ENCODE assay signal across 8 cellular contexts in the genomic region with DNA sequence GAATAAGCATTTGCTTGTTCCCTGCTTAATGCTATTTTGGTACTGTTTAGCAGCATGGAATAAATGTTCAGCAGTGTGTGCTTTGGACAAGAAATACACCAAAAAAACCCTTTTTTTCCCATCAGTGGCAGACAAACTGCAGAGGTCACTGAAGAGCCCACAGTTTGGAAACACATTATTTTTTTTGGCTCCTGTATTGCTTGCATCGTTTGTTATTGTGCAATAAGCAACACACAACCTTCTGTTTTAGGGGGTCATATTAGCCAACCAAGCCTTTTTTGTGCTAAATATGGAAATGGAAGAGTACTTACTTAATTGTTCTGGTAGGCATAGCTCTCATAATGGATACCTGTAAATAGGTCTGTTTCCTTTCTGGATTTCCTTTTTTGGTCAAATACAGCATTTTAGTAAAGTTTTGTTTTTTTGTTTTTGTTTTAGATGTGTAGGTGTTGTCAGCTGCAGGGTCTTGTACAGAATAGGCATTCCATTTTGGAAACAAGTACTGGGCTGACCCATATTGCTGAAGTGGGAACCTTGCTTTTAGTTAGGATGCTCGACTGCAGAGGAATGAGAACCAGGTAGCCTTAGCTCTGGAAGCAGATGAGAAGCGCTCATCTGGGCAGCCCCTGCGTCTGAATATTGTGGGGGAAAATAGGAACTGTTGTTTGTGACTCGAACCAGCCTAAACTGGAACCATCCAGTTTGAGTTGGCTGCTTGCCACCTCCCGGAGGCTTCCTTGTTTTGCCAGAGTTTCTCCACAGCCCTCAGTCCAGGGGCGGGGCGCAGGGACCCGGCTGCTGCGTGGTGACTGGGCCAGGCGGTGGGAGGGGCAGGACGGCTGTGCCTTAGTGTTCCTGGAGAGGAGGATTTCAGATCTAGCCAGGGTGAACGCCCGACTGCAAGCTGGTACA. TPM values are rescaled to one million over a fixed set of nuclear protein-coding genes. Genes with fewer than 3 reads are reported as not detected.
DNase-seq lines count a peak whose midpoint lies in the region; ATAC-seq and TF ChIP-seq lines count a peak whose summit lies in the region.

No MANE protein-coding gene starts in this region.

- 0% methylated on average over 2 of the region's 14 CpGs; no CpG with 5 or more reads in 1 of the 2 experiments for WGBS in IMR-90 (ENCODE audit: extremely low coverage in 2 of 2, insufficient read length in 1 of 2), 2 experiments

- dilution Hi-C loops in IMR-90 (cut with HindIII; ENCODE audit: low sequenced_read_pairs, unreplicated experiment) = no loop called here

- peak overlapping the region; percentile 96 for H3K4ac ChIP-seq in IMR-90 (ENCODE audit: low read depth, low read length)

- no peaks in the 10 kb centered on the region for H3F3A ChIP-seq in OCI-LY1 (ENCODE audit: insufficient read depth, low read length)

- H3K36me3 ChIP-seq in IMR-90 (ENCODE audit: control insufficient read depth, insufficient read depth, low read length) = no peaks in the 10 kb centered on the region
- peaks cover 27% of the 10 kb centered on the region; the same call in 1 of the 2 replicates for H3K36me3 ChIP-seq in OCI-LY1 (ENCODE audit: insufficient read depth, low read length)
- H3K36me3 ChIP-seq in left ventricle myocardium inferior = no peaks in the 10 kb centered on the region

- POLR2A ChIA-PET in IMR-90 (lab: Charles Lee; ENCODE audit: unreplicated experiment) = interaction anchor here (0.5 kb wide), 1 partner anchor 19 kb away, joined by 3 read pairs; no protein-coding TSS in a partner anchor

- H4K5ac ChIP-seq in IMR-90 (ENCODE audit: low read depth, low read length) = peak overlapping the region; percentile 75

- ATAC-seq in activated CD8-positive, alpha-beta memory T cell treated with anti-CD3 and anti-CD28 coated beads, Interleukin-2, amount 10 ng/mL, durations not matched to agents 7 days and 5 days = no peak
- ATAC-seq in IMR-90 (ENCODE audit: low read depth) (peak; percentile 99), GM19023 (IDR thresholded peaks at IDR 0.05; ENCODE audit: unreplicated experiment) (no peak)

- peak overlapping the region; percentile 91 for H3K14ac ChIP-seq in IMR-90 (replicated peaks; ENCODE audit: low read depth, low read length)

- H3K9me2 ChIP-seq in OCI-LY1 (ENCODE audit: low read depth, low read length) = no peaks in the 10 kb centered on the region

- H3K9ac ChIP-seq in IMR-90 (ENCODE audit: low read depth, low read length) (peak overlapping the region; percentile 85), OCI-LY1 (ENCODE audit: low read length) (peak overlapping the region; percentile 31; the same call in 1 of the 2 replicates)

- peaks cover 97% of the 10 kb centered on the region for H3K79me2 ChIP-seq in OCI-LY1 (ENCODE audit: insufficient read depth, low read length)

- H3K4me2 ChIP-seq in IMR-90 (ENCODE audit: low read depth, low read length) = peak overlapping the region; percentile 89
- H3K4me2 ChIP-seq in OCI-LY1 (ENCODE audit: low read length) = peak overlapping the region; percentile 51

- H3K9me3 Mint-ChIP-seq in activated CD8-positive, alpha-beta memory T cell treated with anti-CD3 and anti-CD28 coated beads, Interleukin-2, amount 10 ng/mL, durations not matched to agents 7 days and 5 days (ENCODE audit: low read depth) = no peaks in the 10 kb centered on the region
- H3K9me3 Mint-ChIP-seq in osteocyte (ENCODE audit: unreplicated experiment) = no peaks in the 10 kb centered on the region

- peak overlapping the region; percentile 65 for H2AK5ac ChIP-seq in IMR-90 (ENCODE audit: low read depth, low read length)

- peak overlapping the region; percentile 88 for H2BK120ac ChIP-seq in IMR-90 (ENCODE audit: low read depth, low read length)

- H3K9me1 ChIP-seq in IMR-90 (ENCODE audit: insufficient read depth, low read length) = peaks cover 7% of the 10 kb centered on the region; the same call in 1 of the 2 replicates

- in situ Hi-C loops in IMR-90 (cut with MboI; ENCODE audit: low sequenced_read_pairs) = no loop called here

- TF ChIP-seq POLR2A in IMR-90 (IDR thresholded peaks at IDR 0.05; ENCODE audit: low read depth, low read length) = no peak

- H3K4me3 ChIP-seq in IMR-90 (ENCODE audit: insufficient read depth, low read depth, low read length) = peak overlapping the region; percentile 40
- H3K4me3 ChIP-seq in OCI-LY1 (ENCODE audit: low read depth, low read length, poor library complexity, severe bottlenecking) = peak overlapping the region; percentile 39
- peak overlapping the region; percentile 61 for H3K4me3 ChIP-seq in left ventricle myocardium inferior

- H3K23ac ChIP-seq in IMR-90 (ENCODE audit: low read depth, low read length) = peak overlapping the region; percentile 99

- DNase-seq in activated CD8-positive, alpha-beta memory T cell treated with anti-CD3 and anti-CD28 coated beads, Interleukin-2, amount 10 ng/mL, durations not matched to agents 7 days and 5 days = no peak
- no peak for DNase-seq in activated CD8-positive, alpha-beta memory T cell treated with anti-CD3 and anti-CD28 coated beads for 24 hours
- DNase-seq in IMR-90 (peak; percentile 86), astrocyte of the hippocampus (ENCODE audit: low read depth, low spot score) (peak; percentile 97), left ventricle myocardium inferior (peak; percentile 98), osteocyte (ENCODE audit: extremely low spot score, unreplicated experiment) (peak; percentile 98)

- peak overlapping the region; percentile 4 for H3K27ac Mint-ChIP-seq in activated CD8-positive, alpha-beta memory T cell treated with anti-CD3 and anti-CD28 coated beads, Interleukin-2, amount 10 ng/mL, durations not matched to agents 7 days and 5 days
- peak overlapping the region; percentile 100 for H3K27ac Mint-ChIP-seq in osteocyte (ENCODE audit: unreplicated experiment)

- peak overlapping the region; percentile 95 for H3K56ac ChIP-seq in IMR-90 (ENCODE audit: extremely low read depth, insufficient read depth, low read length)

- peak overlapping the region; percentile 82 for H2BK5ac ChIP-seq in IMR-90 (ENCODE audit: low read depth, low read length, poor library complexity, severe bottlenecking)

- H3K36me3 Mint-ChIP-seq in activated CD8-positive, alpha-beta memory T cell treated with anti-CD3 and anti-CD28 coated beads, Interleukin-2, amount 10 ng/mL, durations not matched to agents 7 days and 5 days = peaks cover 30% of the 10 kb centered on the region
- H3K36me3 Mint-ChIP-seq in osteocyte (ENCODE audit: unreplicated experiment) = peaks cover 6% of the 10 kb centered on the region

- H3K27me3 Mint-ChIP-seq in activated CD8-positive, alpha-beta memory T cell treated with anti-CD3 and anti-CD28 coated beads, Interleukin-2, amount 10 ng/mL, durations not matched to agents 7 days and 5 days = no peaks in the 10 kb centered on the region
- no peaks in the 10 kb centered on the region for H3K27me3 Mint-ChIP-seq in osteocyte (ENCODE audit: unreplicated experiment)

- peak overlapping the region; percentile 95 for H4K91ac ChIP-seq in IMR-90 (ENCODE audit: insufficient read depth, low read depth, low read length)

- CTCF ChIA-PET in activated CD8-positive, alpha-beta memory T cell treated with anti-CD3 and anti-CD28 coated beads, Interleukin-2, amount 10 ng/mL, durations not matched to agents 7 days and 5 days (lab: Charles Lee) = no interaction called here
- CTCF ChIA-PET in IMR-90 (lab: Yijun Ruan, JAX) = interaction anchor here (0.7 to 1.1 kb wide), 2 partner anchors 9 to 21 kb away, joined by 3 to 4 read pairs; no protein-coding TSS in a partner anchor

- peak overlapping the region; percentile 72 for H2AFZ ChIP-seq in IMR-90 (replicated peaks; ENCODE audit: low read length, poor library complexity)
- no peak overlapping the region for H2AFZ ChIP-seq in OCI-LY1 (ENCODE audit: low read length)

- H2BK15ac ChIP-seq in IMR-90 (ENCODE audit: low read depth, low read length) = peak overlapping the region; percentile 78; the same call in 1 of the 3 replicates

- H3K4me3 Mint-ChIP-seq in activated CD8-positive, alpha-beta memory T cell treated with anti-CD3 and anti-CD28 coated beads, Interleukin-2, amount 10 ng/mL, durations not matched to agents 7 days and 5 days = no peak overlapping the region
- peak overlapping the region; percentile 79 for H3K4me3 Mint-ChIP-seq in osteocyte (ENCODE audit: unreplicated experiment)

- peaks cover 10 to 65% of the 10 kb centered on the region in 2 experiments for H3K79me1 ChIP-seq in IMR-90 (ENCODE audit: low read depth in 1 of 2, low read length in 2 of 2)

- peak; percentile 25; the same call in 1 of the 2 replicates for TF ChIP-seq RAD21 in IMR-90 (IDR thresholded peaks at IDR 0.05; ENCODE audit: low read length)

- H4K20me1 ChIP-seq in IMR-90 (ENCODE audit: insufficient read depth, low read length) (peaks cover 7% of the 10 kb centered on the region), OCI-LY1 (ENCODE audit: insufficient read depth, low read length) (no peaks in the 10 kb centered on the region)

- peak overlapping the region; percentile 79 for H2AK9ac ChIP-seq in IMR-90 (replicated peaks; ENCODE audit: low read depth, low read length, poor library complexity)

- H3K27ac ChIP-seq in IMR-90 (ENCODE audit: insufficient read depth, low read length) (peak overlapping the region; percentile 90), OCI-LY1 (ENCODE audit: low read depth, low read length, poor library complexity, severe bottlenecking) (peak overlapping the region; percentile 79), left ventricle myocardium inferior (replicated peaks) (peak overlapping the region; percentile 94)

- intact Hi-C loops in IMR-90 (cut with micrococcal nuclease) (loop anchor here (5.0 kb wide), 1 partner anchor 39 kb away; a partner anchor contains a TSS), left ventricle myocardium inferior (cut with micrococcal nuclease) (no loop called here)

- H3K18ac ChIP-seq in IMR-90 (ENCODE audit: low read depth, low read length) = peak overlapping the region; percentile 79

- peak overlapping the region; percentile 76 to 94 for H4K8ac ChIP-seq in IMR-90 (ENCODE audit: low read depth in 2 of 2, low read length in 2 of 2)

- BruUV-seq in IMR-90 (replicated peaks; lab: Mats Ljungman, UMichigan) = no TSS peak

- TF ChIP-seq CTCF in IMR-90 (conservative IDR thresholded peaks at IDR 0.05; ENCODE audit: low read depth, low read length) (peak; percentile 35), OCI-LY1 (IDR thresholded peaks at IDR 0.05; ENCODE audit: low read length) (no peak; the same call in 1 of the 2 replicates), left ventricle myocardium inferior (IDR thresholded peaks at IDR 0.05; ENCODE audit: borderline replicate concordance) (peak; percentile 32), osteocyte (IDR thresholded peaks at IDR 0.05) (peak; percentile 46)

- H3K4me1 Mint-ChIP-seq in activated CD8-positive, alpha-beta memory T cell treated with anti-CD3 and anti-CD28 coated beads, Interleukin-2, amount 10 ng/mL, durations not matched to agents 7 days and 5 days = peaks cover 43% of the 10 kb centered on the region
- H3K4me1 Mint-ChIP-seq in osteocyte (ENCODE audit: unreplicated experiment) = peaks cover 69% of the 10 kb centered on the region

- H3K4me1 ChIP-seq in IMR-90 (ENCODE audit: control insufficient read depth, insufficient read depth, low read length) (peaks cover 4% of the 10 kb centered on the region), OCI-LY1 (ENCODE audit: insufficient read depth, low read length, severe bottlenecking) (peaks cover 49% of the 10 kb centered on the region), left ventricle myocardium inferior (peaks cover 71% of the 10 kb centered on the region)

- peak overlapping the region; percentile 77 for H2BK20ac ChIP-seq in IMR-90 (ENCODE audit: low read depth, low read length)

- H3K27me3 ChIP-seq in IMR-90 (ENCODE audit: control insufficient read depth, insufficient read depth, low read length) = no peaks in the 10 kb centered on the region
- H3K27me3 ChIP-seq in OCI-LY1 (ENCODE audit: insufficient read depth, low read length) = no peaks in the 10 kb centered on the region
- no peaks in the 10 kb centered on the region for H3K27me3 ChIP-seq in left ventricle myocardium inferior (ENCODE audit: low read depth)

- H3K9me3 ChIP-seq in IMR-90 (ENCODE audit: control insufficient read depth, insufficient read depth, low read length) = no peaks in the 10 kb centered on the region
- no peaks in the 10 kb centered on the region for H3K9me3 ChIP-seq in OCI-LY1 (ENCODE audit: low read length)
- no peaks in the 10 kb centered on the region for H3K9me3 ChIP-seq in left ventricle myocardium inferior (replicated peaks)

RNA-seq across cellular contexts. Expression of a gene that starts 38.5 kb away (rescaled TPM):
- total RNA-seq in activated CD8-positive, alpha-beta memory T cell treated with anti-CD3 and anti-CD28 coated beads, Interleukin-2, amount 10 ng/mL, durations not matched to agents 7 days and 5 days = 10 to 100 TPM; 74.6 to 75.5 TPM
- total RNA-seq in IMR-90 (2012; rRNA removed) (15.8 and 20.3 TPM in 2 replicates), left ventricle myocardium inferior (20.8 TPM), osteocyte (54.0 and 59.8 TPM in 2 replicates)
- polyA plus RNA-seq in IMR-90 (2012; rRNA removed) = 7.6 and 9.4 TPM in 2 replicates
- polyA plus RNA-seq in IMR-90 (2012; cell fraction: cytosol; rRNA removed) = 1.7 and 3.2 TPM in 2 replicates
- 24.4 and 38.3 TPM in 2 replicates for polyA plus RNA-seq in IMR-90 (2012; cell fraction: nucleus; rRNA removed; ENCODE audit: low replicate concordance)

Comparison
In these comparisons a context has a peak if more than half of its experiments do, and no peak if none do; other contexts are left out.
1. DNase-seq: peak in IMR-90 (single experiment), astrocyte of the hippocampus (single experiment), left ventricle myocardium inferior (single experiment) and osteocyte (single experiment); none in activated CD8-positive, alpha-beta memory T cell treated with anti-CD3 and anti-CD28 coated beads, Interleukin-2, amount 10 ng/mL, durations not matched to agents 7 days and 5 days (single experiment) and activated CD8-positive, alpha-beta memory T cell treated with anti-CD3 and anti-CD28 coated beads for 24 hours (single experiment).
2. Peak in every context shown above with its lines, with median percentiles within 50 percentile points of each other: H3K27ac ChIP-seq and H3K4me3 ChIP-seq.